ENCODE assay signal across 1 cellular context in genomic region chr3:11643212-11644087, GRCh38.
TF ChIP-seq lines count a peak whose summit lies in the region.

A gene with protein sequence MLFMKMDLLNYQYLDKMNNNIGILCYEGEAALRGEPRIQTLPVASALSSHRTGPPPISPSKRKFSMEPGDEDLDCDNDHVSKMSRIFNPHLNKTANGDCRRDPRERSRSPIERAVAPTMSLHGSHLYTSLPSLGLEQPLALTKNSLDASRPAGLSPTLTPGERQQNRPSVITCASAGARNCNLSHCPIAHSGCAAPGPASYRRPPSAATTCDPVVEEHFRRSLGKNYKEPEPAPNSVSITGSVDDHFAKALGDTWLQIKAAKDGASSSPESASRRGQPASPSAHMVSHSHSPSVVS (minus strand): TSS chr3:11643915. CDS start chr3:11643518, 397 bp downstream.

TF ChIP-seq in HepG2, 621 proteins besides CTCF, POLR2A, EP300 and RAD21 (continued from another document and continues in another):
- TF ChIP-seq, protein P1, sequence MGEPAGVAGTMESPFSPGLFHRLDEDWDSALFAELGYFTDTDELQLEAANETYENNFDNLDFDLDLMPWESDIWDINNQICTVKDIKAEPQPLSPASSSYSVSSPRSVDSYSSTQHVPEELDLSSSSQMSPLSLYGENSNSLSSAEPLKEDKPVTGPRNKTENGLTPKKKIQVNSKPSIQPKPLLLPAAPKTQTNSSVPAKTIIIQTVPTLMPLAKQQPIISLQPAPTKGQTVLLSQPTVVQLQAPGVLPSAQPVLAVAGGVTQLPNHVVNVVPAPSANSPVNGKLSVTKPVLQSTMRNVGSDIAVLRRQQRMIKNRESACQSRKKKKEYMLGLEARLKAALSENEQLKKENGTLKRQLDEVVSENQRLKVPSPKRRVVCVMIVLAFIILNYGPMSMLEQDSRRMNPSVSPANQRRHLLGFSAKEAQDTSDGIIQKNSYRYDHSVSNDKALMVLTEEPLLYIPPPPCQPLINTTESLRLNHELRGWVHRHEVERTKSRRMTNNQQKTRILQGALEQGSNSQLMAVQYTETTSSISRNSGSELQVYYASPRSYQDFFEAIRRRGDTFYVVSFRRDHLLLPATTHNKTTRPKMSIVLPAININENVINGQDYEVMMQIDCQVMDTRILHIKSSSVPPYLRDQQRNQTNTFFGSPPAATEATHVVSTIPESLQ (CRISPR knock-in tag; conservative IDR thresholded peaks at IDR 0.05) = no peak
- no peak for TF ChIP-seq NFYC (CRISPR knock-in tag; IDR thresholded peaks at IDR 0.05)
- TF ChIP-seq ZNF33A (CRISPR knock-in tag; IDR thresholded peaks at IDR 0.05; ENCODE audit: borderline replicate concordance) = no peak
- peak; percentile 19 for TF ChIP-seq PAXIP1 (CRISPR knock-in tag; conservative IDR thresholded peaks at IDR 0.05)
- TF ChIP-seq ZNF335 (CRISPR knock-in tag; IDR thresholded peaks at IDR 0.05) = no peak
- TF ChIP-seq ZSCAN29 (CRISPR knock-in tag; conservative IDR thresholded peaks at IDR 0.05) = 0 out of 2 replicates have a peak, but pooled peaks have one; percentile 23
- TF ChIP-seq SP5 (CRISPR knock-in tag; IDR thresholded peaks at IDR 0.05; ENCODE audit: borderline replicate concordance, low read depth) = no peak
- no peak for TF ChIP-seq MBD4 (IDR thresholded peaks at IDR 0.05; ENCODE audit: borderline replicate concordance, low read length)
- TF ChIP-seq SP140L (CRISPR knock-in tag; IDR thresholded peaks at IDR 0.05; ENCODE audit: borderline replicate concordance) = no peak
- TF ChIP-seq MIER3 (CRISPR knock-in tag; IDR thresholded peaks at IDR 0.05; ENCODE audit: borderline replicate concordance) = no peak
- no peak for TF ChIP-seq NFKBIZ (CRISPR knock-in tag; IDR thresholded peaks at IDR 0.05)
- no peak for TF ChIP-seq ARHGAP35 (CRISPR knock-in tag; IDR thresholded peaks at IDR 0.05; ENCODE audit: borderline replicate concordance)
- TF ChIP-seq ZFP90 (CRISPR knock-in tag; IDR thresholded peaks at IDR 0.05; ENCODE audit: borderline replicate concordance) = no peak
- TF ChIP-seq, protein P2, sequence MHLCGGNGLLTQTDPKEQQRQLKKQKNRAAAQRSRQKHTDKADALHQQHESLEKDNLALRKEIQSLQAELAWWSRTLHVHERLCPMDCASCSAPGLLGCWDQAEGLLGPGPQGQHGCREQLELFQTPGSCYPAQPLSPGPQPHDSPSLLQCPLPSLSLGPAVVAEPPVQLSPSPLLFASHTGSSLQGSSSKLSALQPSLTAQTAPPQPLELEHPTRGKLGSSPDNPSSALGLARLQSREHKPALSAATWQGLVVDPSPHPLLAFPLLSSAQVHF (CRISPR knock-in tag; IDR thresholded peaks at IDR 0.05) = no peak
- peak; percentile 66; the same call in 1 of the 2 replicates for TF ChIP-seq NFKB2 (CRISPR knock-in tag; IDR thresholded peaks at IDR 0.05; ENCODE audit: borderline replicate concordance)
- no peak for TF ChIP-seq ZNF749 (CRISPR knock-in tag; IDR thresholded peaks at IDR 0.05; ENCODE audit: borderline replicate concordance)
- peak; percentile 80; the same call in 1 of the 2 replicates for TF ChIP-seq ZNF232 (CRISPR knock-in tag; IDR thresholded peaks at IDR 0.05; ENCODE audit: borderline replicate concordance)
- TF ChIP-seq, protein P3, sequence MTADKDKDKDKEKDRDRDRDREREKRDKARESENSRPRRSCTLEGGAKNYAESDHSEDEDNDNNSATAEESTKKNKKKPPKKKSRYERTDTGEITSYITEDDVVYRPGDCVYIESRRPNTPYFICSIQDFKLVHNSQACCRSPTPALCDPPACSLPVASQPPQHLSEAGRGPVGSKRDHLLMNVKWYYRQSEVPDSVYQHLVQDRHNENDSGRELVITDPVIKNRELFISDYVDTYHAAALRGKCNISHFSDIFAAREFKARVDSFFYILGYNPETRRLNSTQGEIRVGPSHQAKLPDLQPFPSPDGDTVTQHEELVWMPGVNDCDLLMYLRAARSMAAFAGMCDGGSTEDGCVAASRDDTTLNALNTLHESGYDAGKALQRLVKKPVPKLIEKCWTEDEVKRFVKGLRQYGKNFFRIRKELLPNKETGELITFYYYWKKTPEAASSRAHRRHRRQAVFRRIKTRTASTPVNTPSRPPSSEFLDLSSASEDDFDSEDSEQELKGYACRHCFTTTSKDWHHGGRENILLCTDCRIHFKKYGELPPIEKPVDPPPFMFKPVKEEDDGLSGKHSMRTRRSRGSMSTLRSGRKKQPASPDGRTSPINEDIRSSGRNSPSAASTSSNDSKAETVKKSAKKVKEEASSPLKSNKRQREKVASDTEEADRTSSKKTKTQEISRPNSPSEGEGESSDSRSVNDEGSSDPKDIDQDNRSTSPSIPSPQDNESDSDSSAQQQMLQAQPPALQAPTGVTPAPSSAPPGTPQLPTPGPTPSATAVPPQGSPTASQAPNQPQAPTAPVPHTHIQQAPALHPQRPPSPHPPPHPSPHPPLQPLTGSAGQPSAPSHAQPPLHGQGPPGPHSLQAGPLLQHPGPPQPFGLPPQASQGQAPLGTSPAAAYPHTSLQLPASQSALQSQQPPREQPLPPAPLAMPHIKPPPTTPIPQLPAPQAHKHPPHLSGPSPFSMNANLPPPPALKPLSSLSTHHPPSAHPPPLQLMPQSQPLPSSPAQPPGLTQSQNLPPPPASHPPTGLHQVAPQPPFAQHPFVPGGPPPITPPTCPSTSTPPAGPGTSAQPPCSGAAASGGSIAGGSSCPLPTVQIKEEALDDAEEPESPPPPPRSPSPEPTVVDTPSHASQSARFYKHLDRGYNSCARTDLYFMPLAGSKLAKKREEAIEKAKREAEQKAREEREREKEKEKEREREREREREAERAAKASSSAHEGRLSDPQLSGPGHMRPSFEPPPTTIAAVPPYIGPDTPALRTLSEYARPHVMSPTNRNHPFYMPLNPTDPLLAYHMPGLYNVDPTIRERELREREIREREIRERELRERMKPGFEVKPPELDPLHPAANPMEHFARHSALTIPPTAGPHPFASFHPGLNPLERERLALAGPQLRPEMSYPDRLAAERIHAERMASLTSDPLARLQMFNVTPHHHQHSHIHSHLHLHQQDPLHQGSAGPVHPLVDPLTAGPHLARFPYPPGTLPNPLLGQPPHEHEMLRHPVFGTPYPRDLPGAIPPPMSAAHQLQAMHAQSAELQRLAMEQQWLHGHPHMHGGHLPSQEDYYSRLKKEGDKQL (CRISPR knock-in tag; IDR thresholded peaks at IDR 0.05; ENCODE audit: low read depth) = no peak
- TF ChIP-seq SMARCC2 (IDR thresholded peaks at IDR 0.05) = no peak
- TF ChIP-seq CBX5 (CRISPR knock-in tag; IDR thresholded peaks at IDR 0.05; ENCODE audit: borderline replicate concordance) = peak; percentile 75; the same call in 1 of the 2 replicates
- TF ChIP-seq SIN3B (IDR thresholded peaks at IDR 0.05; ENCODE audit: low read length) = no peak
- peak; percentile 54; the same call in 1 of the 2 replicates for TF ChIP-seq PHF20 (CRISPR knock-in tag; IDR thresholded peaks at IDR 0.05)
- TF ChIP-seq ATF5 (CRISPR knock-in tag; IDR thresholded peaks at IDR 0.05; ENCODE audit: low read depth) = no peak
- 0 out of 2 replicates have a peak, but pooled peaks have one; percentile 45 for TF ChIP-seq DNMT3B (CRISPR knock-in tag; conservative IDR thresholded peaks at IDR 0.05)
- no peak for TF ChIP-seq GLI4 (CRISPR knock-in tag; IDR thresholded peaks at IDR 0.05; ENCODE audit: borderline replicate concordance)
- TF ChIP-seq, protein P4, sequence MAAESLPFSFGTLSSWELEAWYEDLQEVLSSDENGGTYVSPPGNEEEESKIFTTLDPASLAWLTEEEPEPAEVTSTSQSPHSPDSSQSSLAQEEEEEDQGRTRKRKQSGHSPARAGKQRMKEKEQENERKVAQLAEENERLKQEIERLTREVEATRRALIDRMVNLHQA (CRISPR knock-in tag; IDR thresholded peaks at IDR 0.05) = no peak
- TF ChIP-seq PLRG1 (conservative IDR thresholded peaks at IDR 0.05) = no peak
- TF ChIP-seq, protein P5, sequence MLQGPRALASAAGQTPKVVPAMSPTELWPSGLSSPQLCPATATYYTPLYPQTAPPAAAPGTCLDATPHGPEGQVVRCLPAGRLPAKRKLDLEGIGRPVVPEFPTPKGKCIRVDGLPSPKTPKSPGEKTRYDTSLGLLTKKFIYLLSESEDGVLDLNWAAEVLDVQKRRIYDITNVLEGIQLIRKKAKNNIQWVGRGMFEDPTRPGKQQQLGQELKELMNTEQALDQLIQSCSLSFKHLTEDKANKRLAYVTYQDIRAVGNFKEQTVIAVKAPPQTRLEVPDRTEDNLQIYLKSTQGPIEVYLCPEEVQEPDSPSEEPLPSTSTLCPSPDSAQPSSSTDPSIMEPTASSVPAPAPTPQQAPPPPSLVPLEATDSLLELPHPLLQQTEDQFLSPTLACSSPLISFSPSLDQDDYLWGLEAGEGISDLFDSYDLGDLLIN (CRISPR knock-in tag; IDR thresholded peaks at IDR 0.05; ENCODE audit: borderline replicate concordance) = 0 out of 2 replicates have a peak, but pooled peaks have one; percentile 38
- no peak for TF ChIP-seq ZNF3 (CRISPR knock-in tag; IDR thresholded peaks at IDR 0.05)
- TF ChIP-seq, protein P6, sequence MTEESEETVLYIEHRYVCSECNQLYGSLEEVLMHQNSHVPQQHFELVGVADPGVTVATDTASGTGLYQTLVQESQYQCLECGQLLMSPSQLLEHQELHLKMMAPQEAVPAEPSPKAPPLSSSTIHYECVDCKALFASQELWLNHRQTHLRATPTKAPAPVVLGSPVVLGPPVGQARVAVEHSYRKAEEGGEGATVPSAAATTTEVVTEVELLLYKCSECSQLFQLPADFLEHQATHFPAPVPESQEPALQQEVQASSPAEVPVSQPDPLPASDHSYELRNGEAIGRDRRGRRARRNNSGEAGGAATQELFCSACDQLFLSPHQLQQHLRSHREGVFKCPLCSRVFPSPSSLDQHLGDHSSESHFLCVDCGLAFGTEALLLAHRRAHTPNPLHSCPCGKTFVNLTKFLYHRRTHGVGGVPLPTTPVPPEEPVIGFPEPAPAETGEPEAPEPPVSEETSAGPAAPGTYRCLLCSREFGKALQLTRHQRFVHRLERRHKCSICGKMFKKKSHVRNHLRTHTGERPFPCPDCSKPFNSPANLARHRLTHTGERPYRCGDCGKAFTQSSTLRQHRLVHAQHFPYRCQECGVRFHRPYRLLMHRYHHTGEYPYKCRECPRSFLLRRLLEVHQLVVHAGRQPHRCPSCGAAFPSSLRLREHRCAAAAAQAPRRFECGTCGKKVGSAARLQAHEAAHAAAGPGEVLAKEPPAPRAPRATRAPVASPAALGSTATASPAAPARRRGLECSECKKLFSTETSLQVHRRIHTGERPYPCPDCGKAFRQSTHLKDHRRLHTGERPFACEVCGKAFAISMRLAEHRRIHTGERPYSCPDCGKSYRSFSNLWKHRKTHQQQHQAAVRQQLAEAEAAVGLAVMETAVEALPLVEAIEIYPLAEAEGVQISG (CRISPR knock-in tag; IDR thresholded peaks at IDR 0.05) = peak; percentile 68
- TF ChIP-seq ZMYM2 (CRISPR knock-in tag; IDR thresholded peaks at IDR 0.05) = no peak
- TF ChIP-seq ZNF256 (CRISPR knock-in tag; conservative IDR thresholded peaks at IDR 0.05) = no peak
- TF ChIP-seq ZNF326 (CRISPR knock-in tag; IDR thresholded peaks at IDR 0.05; ENCODE audit: borderline replicate concordance) = no peak
- TF ChIP-seq ZNF850 (CRISPR knock-in tag; conservative IDR thresholded peaks at IDR 0.05) = no peak
- TF ChIP-seq ZNF609 (CRISPR knock-in tag; IDR thresholded peaks at IDR 0.05; ENCODE audit: borderline replicate concordance) = no peak
- no peak; the same call in 1 of the 2 replicates for TF ChIP-seq THAP11 (CRISPR knock-in tag; IDR thresholded peaks at IDR 0.05)
